ENCODE assay signal across 9 cellular contexts in genomic region chr11:134069426-134069921, GRCh38. TPM values are rescaled to one million over a fixed set of nuclear protein-coding genes. Genes with fewer than 3 reads are reported as not detected.
DNase-seq lines count a peak whose midpoint lies in the region; ATAC-seq, FAIRE-seq and TF ChIP-seq lines count a peak whose summit lies in the region.
"Had no signal": no experiment of that assay in that cellular context is flagged by ENCODE, and none has a peak within 500 bp of the region (broad histone marks: within the 10 kb centered on the region; RNA-seq: fewer than 3 reads in every experiment).

No MANE protein-coding gene starts in this region.

- H3K4me3 ChIP-seq in A673 (ENCODE audit: low read depth, low read length, poor library complexity, severe bottlenecking) (peak overlapping the region; percentile 68), HEK293 (ENCODE audit: low read depth, low read length) (peak overlapping the region; percentile 99), keratinocyte (ENCODE audit: control insufficient read depth in 2 of 3, extremely low read depth in 1 of 3, insufficient read depth in 2 of 3, low read depth in 1 of 3, low read length in 3 of 3) (peak overlapping the region; percentile 47 to 75 (median 66)), PC-3 (ENCODE audit: low read length) (no peak overlapping the region)

- peak overlapping the region; percentile 37 for H3K27ac Mint-ChIP-seq in stimulated activated naive B cell treated with anti-CD40 and anti-IgM and Interleukin-4, amounts not matched to agents 10 μg/mL and 1 μg/mL and 100 μg/mL, for 72 hours

- H3K4me1 ChIP-seq in A673 (ENCODE audit: insufficient read depth, low read length, poor library complexity, severe bottlenecking) (peaks cover 9% of the 10 kb centered on the region), HEK293 (ENCODE audit: control insufficient read depth, insufficient read depth, low read length) (peaks cover 14% of the 10 kb centered on the region; the same call in 1 of the 2 replicates), keratinocyte (ENCODE audit: control insufficient read depth, extremely low read depth, insufficient read depth, low read length) (no peaks in the 10 kb centered on the region), PC-3 (ENCODE audit: insufficient read depth, low read length) (no peaks in the 10 kb centered on the region)

- DNase-seq in A673 (ENCODE audit: low spot score): no peak
- DNase-seq in astrocyte of the hippocampus (ENCODE audit: low read depth, low spot score): peak; percentile 68
- DNase-seq in keratinocyte (ENCODE audit: low read depth, low spot score): no peak
- peak; percentile 4 for DNase-seq in stimulated activated naive B cell treated with anti-CD40 and anti-IgM and Interleukin-4, amounts not matched to agents 10 μg/mL and 1 μg/mL and 100 μg/mL, for 72 hours
- no peak for DNase-seq in medulla oblongata (ENCODE audit: extremely low spot score)
- no peak for DNase-seq in PC-3

- dilution Hi-C loops in keratinocyte (cut with MboI; ENCODE audit: extremely low pct_ligation_motif_present, low sequenced_read_pairs): no loop called here

- peaks cover 7 to 33% of the 10 kb centered on the region in 2 donors for H3K27me3 Mint-ChIP-seq in stimulated activated naive B cell treated with anti-CD40 and anti-IgM and Interleukin-4, amounts not matched to agents 10 μg/mL and 1 μg/mL and 100 μg/mL, for 72 hours

- H3K9me3 ChIP-seq in A673 (ENCODE audit: low read depth, low read length, poor library complexity, severe bottlenecking): no peaks in the 10 kb centered on the region
- H3K9me3 ChIP-seq in HEK293 (ENCODE audit: control insufficient read depth, insufficient read depth, low read depth, low read length): no peaks in the 10 kb centered on the region
- H3K9me3 ChIP-seq in keratinocyte (ENCODE audit: control insufficient read depth, low read depth, low read length): no peaks in the 10 kb centered on the region
- H3K9me3 ChIP-seq in PC-3 (ENCODE audit: low read length): no peaks in the 10 kb centered on the region

- no peaks in the 10 kb centered on the region for H3K9me3 Mint-ChIP-seq in stimulated activated naive B cell treated with anti-CD40 and anti-IgM and Interleukin-4, amounts not matched to agents 10 μg/mL and 1 μg/mL and 100 μg/mL, for 72 hours

- FAIRE-seq in keratinocyte (lab: Jason Lieb, UNC): no peak
- FAIRE-seq: colon had no signal

- H2AFZ ChIP-seq in keratinocyte (ENCODE audit: control insufficient read depth, low read length) (no peak overlapping the region), PC-3 (ENCODE audit: low read length) (no peak overlapping the region)

- H3K9me1 ChIP-seq in keratinocyte (ENCODE audit: control insufficient read depth, extremely low read depth, insufficient read depth, low read length): no peaks in the 10 kb centered on the region

- CTCF ChIA-PET in A673 (lab: Charles Lee) (no interaction called here), HEK293 (lab: Yijun Ruan, JAX) (interaction anchor here (0.5 to 2.0 kb wide), 2 partner anchors 70 to 176 kb away, joined by 3 to 6 read pairs; no protein-coding TSS in a partner anchor), PC-3 (lab: Charles Lee) (no interaction called here)

- H3K4me3 Mint-ChIP-seq in stimulated activated naive B cell treated with anti-CD40 and anti-IgM and Interleukin-4, amounts not matched to agents 10 μg/mL and 1 μg/mL and 100 μg/mL, for 72 hours: peak overlapping the region; percentile 59 to 65

- peak; percentile 19 to 26 for ATAC-seq in stimulated activated naive B cell treated with anti-CD40 and anti-IgM and Interleukin-4, amounts not matched to agents 10 μg/mL and 1 μg/mL and 100 μg/mL, for 72 hours (replicated peaks)
- ATAC-seq in HG02885 (IDR thresholded peaks at IDR 0.05; ENCODE audit: poor library complexity, unreplicated experiment) (no peak), PC-3 (no peak)

- no peaks in the 10 kb centered on the region for H3K9me2 ChIP-seq in PC-3 (replicated peaks; ENCODE audit: low read length)

- H3K79me2 ChIP-seq in keratinocyte (ENCODE audit: control insufficient read depth, insufficient read depth, low read length): no peaks in the 10 kb centered on the region
- no peaks in the 10 kb centered on the region for H3K79me2 ChIP-seq in PC-3 (ENCODE audit: low read length)

- intact Hi-C loops in A673 (cut with micrococcal nuclease; ENCODE audit: unreplicated experiment) (no loop called here), PC-3 (cut with micrococcal nuclease) (no loop called here)

- peaks cover 14 to 19% of the 10 kb centered on the region in 2 donors for H3K4me1 Mint-ChIP-seq in stimulated activated naive B cell treated with anti-CD40 and anti-IgM and Interleukin-4, amounts not matched to agents 10 μg/mL and 1 μg/mL and 100 μg/mL, for 72 hours

- BruUV-seq in A673 (replicated peaks; lab: Mats Ljungman, UMichigan) (no TSS peak), PC-3 (replicated peaks; lab: Mats Ljungman, UMichigan) (no TSS peak)

- H3K4me2 ChIP-seq in keratinocyte (ENCODE audit: control insufficient read depth, extremely low read depth, insufficient read depth, low read depth, low read length) (peak overlapping the region; percentile 54), PC-3 (ENCODE audit: low read length) (no peak overlapping the region)

- H3K36me3 Mint-ChIP-seq in stimulated activated naive B cell treated with anti-CD40 and anti-IgM and Interleukin-4, amounts not matched to agents 10 μg/mL and 1 μg/mL and 100 μg/mL, for 72 hours: peaks cover 0 to 2% of the 10 kb centered on the region in 2 donors

- H4K20me1 ChIP-seq in keratinocyte (ENCODE audit: control insufficient read depth, extremely low read depth, insufficient read depth, low read length) (no peaks in the 10 kb centered on the region), PC-3 (ENCODE audit: low read length) (no peaks in the 10 kb centered on the region)

- TF ChIP-seq CTCF in A673 (conservative IDR thresholded peaks at IDR 0.05; ENCODE audit: low read depth, low read length) (no peak), HEK293 (tag by site-specific recombination; IDR thresholded peaks at IDR 0.05) (no peak), keratinocyte (optimal IDR thresholded peaks at IDR 0.05 in 1 of 3, IDR thresholded peaks at IDR 0.05 in 1 of 3, conservative IDR thresholded peaks at IDR 0.05 in 1 of 3; ENCODE audit: extremely low read depth in 1 of 3, insufficient read depth in 2 of 3, low read length in 3 of 3) (no peak), PC-3 (conservative IDR thresholded peaks at IDR 0.05; ENCODE audit: low read depth, low read length) (no peak)

- H3F3A ChIP-seq in PC-3 (ENCODE audit: low read length, unreplicated experiment): no peaks in the 10 kb centered on the region

- H3K36me3 ChIP-seq in A673 (ENCODE audit: insufficient read depth, low read length, poor library complexity, severe bottlenecking) (no peaks in the 10 kb centered on the region), HEK293 (ENCODE audit: control insufficient read depth in 2 of 2, insufficient read depth in 1 of 2, low read length in 2 of 2) (no peaks in the 10 kb centered on the region), keratinocyte (ENCODE audit: control insufficient read depth in 2 of 2, extremely low read depth in 1 of 2, insufficient read depth in 2 of 2, low read length in 2 of 2) (no peaks in the 10 kb centered on the region), PC-3 (ENCODE audit: low read depth, low read length) (no peaks in the 10 kb centered on the region)

- peaks cover 57% of the 10 kb centered on the region for H3K27me3 ChIP-seq in A673 (replicated peaks; ENCODE audit: insufficient read depth, low read depth, low read length, poor library complexity)
- H3K27me3 ChIP-seq in keratinocyte (ENCODE audit: control insufficient read depth, extremely low read depth, insufficient read depth, low read length): peaks cover 3% of the 10 kb centered on the region
- peaks cover 96% of the 10 kb centered on the region for H3K27me3 ChIP-seq in PC-3 (ENCODE audit: low read length)

- H3K9ac ChIP-seq in keratinocyte (ENCODE audit: control insufficient read depth, extremely low read depth, insufficient read depth, low read length) (no peak overlapping the region), PC-3 (ENCODE audit: low read length) (no peak overlapping the region)

- POLR2A ChIA-PET in A673 (lab: Charles Lee; ENCODE audit: low non-redundant PET) (no interaction called here), HEK293 (lab: Yijun Ruan, JAX) (interaction anchor here (1.4 to 1.7 kb wide), 4 partner anchors 9 to 36 kb away, joined by 3 to 5 read pairs (median 4); no protein-coding TSS in a partner anchor), PC-3 (lab: Charles Lee; ENCODE audit: unreplicated experiment) (no interaction called here)

- H3K27ac ChIP-seq in A673 (ENCODE audit: low read depth, low read length, poor library complexity, severe bottlenecking): no peak overlapping the region
- peak overlapping the region; percentile 59; the same call in 1 of the 2 replicates for H3K27ac ChIP-seq in HEK293 (ENCODE audit: extremely low read depth, low read depth, low read length)
- no peak overlapping the region for H3K27ac ChIP-seq in keratinocyte (ENCODE audit: control insufficient read depth, insufficient read depth, low read length)
- no peak overlapping the region for H3K27ac ChIP-seq in PC-3 (ENCODE audit: low read length)

TF ChIP-seq in HEK293, 187 proteins besides CTCF, POLR2A, EP300 and RAD21 (continues in another document):
- TF ChIP-seq, protein P1, sequence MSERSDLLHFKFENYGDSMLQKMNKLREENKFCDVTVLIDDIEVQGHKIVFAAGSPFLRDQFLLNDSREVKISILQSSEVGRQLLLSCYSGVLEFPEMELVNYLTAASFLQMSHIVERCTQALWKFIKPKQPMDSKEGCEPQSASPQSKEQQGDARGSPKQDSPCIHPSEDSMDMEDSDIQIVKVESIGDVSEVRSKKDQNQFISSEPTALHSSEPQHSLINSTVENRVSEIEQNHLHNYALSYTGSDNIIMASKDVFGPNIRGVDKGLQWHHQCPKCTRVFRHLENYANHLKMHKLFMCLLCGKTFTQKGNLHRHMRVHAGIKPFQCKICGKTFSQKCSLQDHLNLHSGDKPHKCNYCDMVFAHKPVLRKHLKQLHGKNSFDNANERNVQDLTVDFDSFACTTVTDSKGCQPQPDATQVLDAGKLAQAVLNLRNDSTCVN (tag by site-specific recombination; optimal IDR thresholded peaks at IDR 0.05): peak; percentile 32
- TF ChIP-seq REPIN1 (tag by site-specific recombination; IDR thresholded peaks at IDR 0.05; ENCODE audit: low read depth): no peak

RNA-seq across cellular contexts. Expression of gene JAM3, which starts 0.6 kb away (rescaled TPM):
- total RNA-seq in A673 (2021) (9.0 and 14.5 TPM in 2 replicates), PC-3 (2014; rRNA removed) (1.6 and 3.1 TPM in 2 replicates)
- polyA plus RNA-seq in keratinocyte: 5.5 to 17.0 TPM (median 11.4 TPM) in 3 replicates
- 5.6 TPM for polyA plus RNA-seq in keratinocyte (2011; ENCODE audit: low read depth)
- 9.6 and 11.3 TPM in 2 replicates for polyA plus RNA-seq in keratinocyte (2011; cell fraction: cytosol; rRNA removed)
- polyA plus RNA-seq in keratinocyte (2011; cell fraction: nucleus; rRNA removed): 25.5 and 27.8 TPM in 2 replicates
- 2.6 and 13.3 TPM in 2 replicates for polyA plus RNA-seq in keratinocyte (2012; ENCODE audit: low replicate concordance)
- 5.7 to 14.7 TPM (median 11.8 TPM) in 3 replicates for polyA minus RNA-seq in keratinocyte
- polyA minus RNA-seq in keratinocyte (2011; cell fraction: cytosol; rRNA and poly(A)+ RNA removed): 8.8 TPM
- polyA minus RNA-seq in keratinocyte (2011; cell fraction: nucleus; rRNA and poly(A)+ RNA removed): 9.9 and 19.9 TPM in 2 replicates

Comparison
In these comparisons a context has a peak if more than half of its experiments do, and no peak if none do; other contexts are left out.
1. DNase-seq: peak in astrocyte of the hippocampus (single experiment) and stimulated activated naive B cell treated with anti-CD40 and anti-IgM and Interleukin-4, amounts not matched to agents 10 μg/mL and 1 μg/mL and 100 μg/mL, for 72 hours (single experiment); none in A673 (single experiment), keratinocyte (single experiment), medulla oblongata (single experiment) and PC-3 (single experiment).
2. ATAC-seq: peak in stimulated activated naive B cell treated with anti-CD40 and anti-IgM and Interleukin-4, amounts not matched to agents 10 μg/mL and 1 μg/mL and 100 μg/mL, for 72 hours (2 of 2); none in HG02885 (single experiment) and PC-3 (single experiment).